24 cellular contexts compared by ENCODE assay signal in the genomic region with DNA sequence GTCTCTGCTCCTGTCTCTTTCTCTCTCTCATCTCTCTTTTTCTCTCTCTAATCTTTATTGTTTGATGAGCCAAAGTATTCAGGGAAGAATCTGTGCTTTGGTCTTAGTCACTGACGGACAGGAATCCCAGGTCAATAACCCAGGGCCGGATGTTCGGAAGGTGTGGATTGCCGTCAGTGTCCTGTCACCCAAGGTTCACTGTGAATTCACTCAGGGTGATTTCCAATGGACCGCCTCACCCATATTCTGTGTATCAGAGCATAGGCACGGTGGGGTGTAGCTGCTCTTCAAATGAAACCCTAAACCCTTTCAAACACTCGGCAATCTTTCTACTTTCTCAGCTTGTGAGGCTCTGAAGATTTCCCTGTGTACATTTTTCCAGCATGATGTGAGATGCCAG.
DNase-seq lines count a peak whose midpoint lies in the region; ATAC-seq, FAIRE-seq and TF ChIP-seq lines count a peak whose summit lies in the region.
"Had no signal": no experiment of that assay in that cellular context is flagged by ENCODE, and none has a peak within 500 bp of the region (broad histone marks: within the 10 kb centered on the region; RNA-seq: fewer than 3 reads in every experiment).

No MANE protein-coding gene starts in this region.

- TF ChIP-seq CTCF in HepG2 (CRISPR knock-in tag; IDR thresholded peaks at IDR 0.05), result no peak
- TF ChIP-seq CTCF in right lobe of liver (IDR thresholded peaks at IDR 0.05), result no peak
- TF ChIP-seq CTCF in chondrocyte (IDR thresholded peaks at IDR 0.05), result no peak

- ATAC-seq in HepG2 (no peak), right lobe of liver (no peak), SK-N-SH treated with all-trans-retinoic acid at 6 μM for 48 hours (no peak), GM18517 (IDR thresholded peaks at IDR 0.05; ENCODE audit: unreplicated experiment) (no peak)
- ATAC-seq: CD8-positive, alpha-beta T cell had no signal

- H3K27me3 ChIP-seq in HepG2 (ENCODE audit: control insufficient read depth in 1 of 2, insufficient read depth in 2 of 2, low read length in 2 of 2), result no peaks in the 10 kb centered on the region
- H3K27me3 ChIP-seq in right lobe of liver, result no peaks in the 10 kb centered on the region
- H3K27me3 ChIP-seq in SJSA1 (replicated peaks), result no peaks in the 10 kb centered on the region

- peaks cover 44% of the 10 kb centered on the region for H3K4me1 Mint-ChIP-seq in chondrocyte (ENCODE audit: low read depth)
- H3K4me1 Mint-ChIP-seq: B cell; CD4-positive, CD25-positive, alpha-beta regulatory T cell had no signal

- H3K27me3 Mint-ChIP-seq in chondrocyte (ENCODE audit: low read depth), result no peaks in the 10 kb centered on the region
- H3K27me3 Mint-ChIP-seq: CD4-positive, CD25-positive, alpha-beta regulatory T cell had no signal

- H3K27ac Mint-ChIP-seq in chondrocyte (ENCODE audit: unreplicated experiment), result peak overlapping the region; percentile 76
- H3K27ac Mint-ChIP-seq: B cell; CD4-positive, CD25-positive, alpha-beta regulatory T cell; CD8-positive, alpha-beta T cell; HFFc6 had no signal

- FAIRE-seq in HepG2 (lab: Jason Lieb, UNC), result peak; percentile 4
- FAIRE-seq: A204.1, G401.6, GM12892, GM19239 had no signal

- TSS peak; percentile 15 for BruUV-seq in HepG2 (replicated peaks; lab: Mats Ljungman, UMichigan)

- TF ChIP-seq POLR2A in HepG2 (IDR thresholded peaks at IDR 0.05; ENCODE audit: insufficient read depth in 1 of 2, low read depth in 2 of 2, low read length in 2 of 2), result no peak
- no peak for TF ChIP-seq POLR2A in right lobe of liver (IDR thresholded peaks at IDR 0.05)

- DNase-seq in HepG2 (ENCODE audit: low spot score) (no peak), right lobe of liver (no peak), SJSA1 (ENCODE audit: low read depth in 1 of 2, low spot score in 2 of 2) (no peak), chondrocyte (ENCODE audit: low spot score) (no peak), kidney tubule cell (ENCODE audit: low spot score) (peak; percentile 45), NCI-H1436 treated with DMSO at 0.1 percent for 48 hours (lab: John Stamatoyannopoulos, UW) (no peak)
- DNase-seq: Caco-2; CD4-positive, CD25-positive, alpha-beta regulatory T cell; CD8-positive, alpha-beta T cell; DMS153; DND-41; GM23248; HFFc6 had no signal

- H3K9me3 ChIP-seq in HepG2 (ENCODE audit: low read length), result no peaks in the 10 kb centered on the region
- no peaks in the 10 kb centered on the region for H3K9me3 ChIP-seq in right lobe of liver
- no peaks in the 10 kb centered on the region for H3K9me3 ChIP-seq in SJSA1 (replicated peaks)
- H3K9me3 ChIP-seq: Caco-2 had no signal

- H3K27ac ChIP-seq in HepG2 (ENCODE audit: extremely low read length, insufficient read depth, low read length), result no peak overlapping the region
- H3K27ac ChIP-seq in right lobe of liver, result no peak overlapping the region
- H3K27ac ChIP-seq in SJSA1, result peak overlapping the region; percentile 15; the same call in 1 of the 2 replicates
- H3K27ac ChIP-seq: 22Rv1, BLaER1, C4-2B, GM23248 had no signal

- POLR2A ChIA-PET in HepG2 (lab: Yijun Ruan, JAX), result no interaction called here

- intact Hi-C loops in HepG2 (cut with micrococcal nuclease; ENCODE audit: unreplicated experiment) (no loop called here), right lobe of liver (cut with DNase I) (no loop called here)

- no peak overlapping the region for H3K9ac ChIP-seq in HepG2 (ENCODE audit: insufficient read depth, low read depth, low read length)
- H3K9ac ChIP-seq: BLaER1, GM23248 had no signal

- H3K9me3 Mint-ChIP-seq in chondrocyte (ENCODE audit: low read depth), result peaks cover 4% of the 10 kb centered on the region

- H4K20me1 ChIP-seq in HepG2 (ENCODE audit: insufficient read depth, low read length), result peaks cover 16% of the 10 kb centered on the region; the same call in 1 of the 2 replicates

- TF ChIP-seq EP300 in HepG2 (IDR thresholded peaks at IDR 0.05; ENCODE audit: low read depth in 2 of 2, low read length in 2 of 2) (no peak), HepG2 (CRISPR knock-in tag; IDR thresholded peaks at IDR 0.05; ENCODE audit: borderline replicate concordance) (no peak)

- H3K4me3 ChIP-seq in HepG2 (replicated peaks in 1 of 3; ENCODE audit: insufficient read depth in 1 of 3, low read depth in 2 of 3, low read length in 3 of 3) (no peak overlapping the region), right lobe of liver (no peak overlapping the region), SJSA1 (no peak overlapping the region)
- H3K4me3 ChIP-seq: BLaER1, GM23248, HAP-1 had no signal

- H3K36me3 ChIP-seq in HepG2 (replicated peaks in 1 of 2; ENCODE audit: control insufficient read depth in 1 of 2, insufficient read depth in 2 of 2, low read length in 2 of 2) (peaks cover 9 to 21% of the 10 kb centered on the region in 2 experiments), right lobe of liver (no peaks in the 10 kb centered on the region), SJSA1 (no peaks in the 10 kb centered on the region)
- H3K36me3 ChIP-seq: BLaER1 had no signal

- peak overlapping the region; percentile 7 for H3K4me3 Mint-ChIP-seq in chondrocyte (ENCODE audit: unreplicated experiment)
- H3K4me3 Mint-ChIP-seq: B cell; CD4-positive, CD25-positive, alpha-beta regulatory T cell; CD8-positive, alpha-beta T cell; HFFc6 had no signal

- no peak for TF ChIP-seq RAD21 in HepG2 (CRISPR knock-in tag; IDR thresholded peaks at IDR 0.05)

- peaks cover 2% of the 10 kb centered on the region for H3K79me2 ChIP-seq in HepG2 (ENCODE audit: insufficient read depth, low read length)

- in situ Hi-C loops in HepG2 (cut with HindIII; ENCODE audit: extremely low pct_ligation_motif_present, low pct_unique_long_range_greater_than_20kb), result no loop called here

- H3K4me2 ChIP-seq in HepG2 (ENCODE audit: low read depth, low read length), result no peak overlapping the region
- H3K4me2 ChIP-seq: BLaER1 had no signal

- H3K4me1 ChIP-seq in HepG2 (ENCODE audit: insufficient read depth, low read length) (no peaks in the 10 kb centered on the region), right lobe of liver (no peaks in the 10 kb centered on the region), SJSA1 (replicated peaks) (peaks cover 23% of the 10 kb centered on the region)
- H3K4me1 ChIP-seq: BLaER1, Caco-2 had no signal

- H3K36me3 Mint-ChIP-seq in chondrocyte (ENCODE audit: low read depth), result peaks cover 2% of the 10 kb centered on the region
- H3K36me3 Mint-ChIP-seq: CD4-positive, CD25-positive, alpha-beta regulatory T cell; CD8-positive, alpha-beta T cell had no signal

- WGBS in HepG2 (ENCODE audit: low lambda C conversion rate), result 92% methylated on average over 5 of the region's 7 CpGs
- 76% methylated on average over 7 of the region's 7 CpGs for WGBS in right lobe of liver (ENCODE audit: insufficient coverage, low coverage, low lambda C conversion rate, missing lambda C conversion rate)

- H2AFZ ChIP-seq in HepG2 (ENCODE audit: low read length), result no peak overlapping the region
- H2AFZ ChIP-seq: GM23248 had no signal

- CTCF ChIA-PET in HepG2 (lab: Yijun Ruan, JAX; ENCODE audit: low intra/inter-chr PET ratio, low total read pairs), result no interaction called here

TF ChIP-seq in HepG2, 621 proteins besides CTCF, POLR2A, EP300 and RAD21:
- peak; percentile 80 for TF ChIP-seq RBM22 (optimal IDR thresholded peaks at IDR 0.05; ENCODE audit: low read length)
- TF ChIP-seq CENPT (CRISPR knock-in tag; IDR thresholded peaks at IDR 0.05; ENCODE audit: low read depth), result no peak
- TF ChIP-seq PAF1 (CRISPR knock-in tag; IDR thresholded peaks at IDR 0.05), result 0 out of 2 replicates have a peak, but pooled peaks have one; percentile 38

TF ChIP-seq in SK-N-SH treated with all-trans-retinoic acid at 6 μM for 48 hours, 23 proteins besides CTCF, POLR2A, EP300 and RAD21 (continues in another document):
- TF ChIP-seq ISL1 (CRISPR knock-in tag; IDR thresholded peaks at IDR 0.05) (no peak), TCF4 (CRISPR knock-in tag; IDR thresholded peaks at IDR 0.05; ENCODE audit: borderline replicate concordance) (no peak)
- TF ChIP-seq, protein P1, sequence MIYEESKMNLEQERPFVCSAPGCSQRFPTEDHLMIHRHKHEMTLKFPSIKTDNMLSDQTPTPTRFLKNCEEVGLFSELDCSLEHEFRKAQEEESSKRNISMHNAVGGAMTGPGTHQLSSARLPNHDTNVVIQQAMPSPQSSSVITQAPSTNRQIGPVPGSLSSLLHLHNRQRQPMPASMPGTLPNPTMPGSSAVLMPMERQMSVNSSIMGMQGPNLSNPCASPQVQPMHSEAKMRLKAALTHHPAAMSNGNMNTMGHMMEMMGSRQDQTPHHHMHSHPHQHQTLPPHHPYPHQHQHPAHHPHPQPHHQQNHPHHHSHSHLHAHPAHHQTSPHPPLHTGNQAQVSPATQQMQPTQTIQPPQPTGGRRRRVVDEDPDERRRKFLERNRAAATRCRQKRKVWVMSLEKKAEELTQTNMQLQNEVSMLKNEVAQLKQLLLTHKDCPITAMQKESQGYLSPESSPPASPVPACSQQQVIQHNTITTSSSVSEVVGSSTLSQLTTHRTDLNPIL (CRISPR knock-in tag; IDR thresholded peaks at IDR 0.05; ENCODE audit: low read depth), result no peak
- TF ChIP-seq, protein P2, sequence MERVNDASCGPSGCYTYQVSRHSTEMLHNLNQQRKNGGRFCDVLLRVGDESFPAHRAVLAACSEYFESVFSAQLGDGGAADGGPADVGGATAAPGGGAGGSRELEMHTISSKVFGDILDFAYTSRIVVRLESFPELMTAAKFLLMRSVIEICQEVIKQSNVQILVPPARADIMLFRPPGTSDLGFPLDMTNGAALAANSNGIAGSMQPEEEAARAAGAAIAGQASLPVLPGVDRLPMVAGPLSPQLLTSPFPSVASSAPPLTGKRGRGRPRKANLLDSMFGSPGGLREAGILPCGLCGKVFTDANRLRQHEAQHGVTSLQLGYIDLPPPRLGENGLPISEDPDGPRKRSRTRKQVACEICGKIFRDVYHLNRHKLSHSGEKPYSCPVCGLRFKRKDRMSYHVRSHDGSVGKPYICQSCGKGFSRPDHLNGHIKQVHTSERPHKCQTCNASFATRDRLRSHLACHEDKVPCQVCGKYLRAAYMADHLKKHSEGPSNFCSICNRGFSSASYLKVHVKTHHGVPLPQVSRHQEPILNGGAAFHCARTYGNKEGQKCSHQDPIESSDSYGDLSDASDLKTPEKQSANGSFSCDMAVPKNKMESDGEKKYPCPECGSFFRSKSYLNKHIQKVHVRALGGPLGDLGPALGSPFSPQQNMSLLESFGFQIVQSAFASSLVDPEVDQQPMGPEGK (CRISPR knock-in tag; IDR thresholded peaks at IDR 0.05; ENCODE audit: borderline replicate concordance), result no peak
- TF ChIP-seq, protein P3, sequence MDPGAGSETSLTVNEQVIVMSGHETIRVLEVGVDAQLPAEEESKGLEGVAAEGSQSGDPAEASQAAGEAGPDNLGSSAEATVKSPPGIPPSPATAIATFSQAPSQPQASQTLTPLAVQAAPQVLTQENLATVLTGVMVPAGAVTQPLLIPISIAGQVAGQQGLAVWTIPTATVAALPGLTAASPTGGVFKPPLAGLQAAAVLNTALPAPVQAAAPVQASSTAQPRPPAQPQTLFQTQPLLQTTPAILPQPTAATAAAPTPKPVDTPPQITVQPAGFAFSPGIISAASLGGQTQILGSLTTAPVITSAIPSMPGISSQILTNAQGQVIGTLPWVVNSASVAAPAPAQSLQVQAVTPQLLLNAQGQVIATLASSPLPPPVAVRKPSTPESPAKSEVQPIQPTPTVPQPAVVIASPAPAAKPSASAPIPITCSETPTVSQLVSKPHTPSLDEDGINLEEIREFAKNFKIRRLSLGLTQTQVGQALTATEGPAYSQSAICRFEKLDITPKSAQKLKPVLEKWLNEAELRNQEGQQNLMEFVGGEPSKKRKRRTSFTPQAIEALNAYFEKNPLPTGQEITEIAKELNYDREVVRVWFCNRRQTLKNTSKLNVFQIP (CRISPR knock-in tag; IDR thresholded peaks at IDR 0.05; ENCODE audit: borderline replicate concordance, low read depth), result no peak
